Comparison of ENCODE assay signal across 1 cellular context in the genomic region with DNA sequence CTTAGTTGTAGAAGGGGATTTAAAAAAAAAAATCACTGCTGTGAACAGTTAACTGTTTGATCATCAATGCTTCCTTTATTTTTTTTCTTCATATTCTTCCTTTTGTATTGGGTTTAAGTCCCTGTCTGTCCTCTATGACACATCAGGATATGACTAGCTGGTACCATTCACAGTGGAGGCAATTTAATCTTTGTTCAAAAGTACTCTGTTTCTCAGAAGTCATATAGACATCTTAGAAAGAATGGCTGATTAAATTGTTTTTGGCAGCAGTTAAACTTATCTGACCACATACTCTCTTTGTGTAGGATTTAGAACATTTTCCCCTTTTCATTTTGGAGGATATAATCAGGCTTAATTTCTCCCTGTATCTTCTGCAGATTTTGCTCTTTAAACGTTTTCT.
TF ChIP-seq lines count a peak whose summit lies in the region.

No MANE protein-coding gene starts in this region.

TF ChIP-seq in SK-N-SH, 30 proteins besides CTCF, POLR2A, EP300 and RAD21 (continued from another document):
- peak; percentile 38 for TF ChIP-seq JUND (IDR thresholded peaks at IDR 0.05)
